ENCODE assay signal across 26 cellular contexts in genomic region chr20:24943196-24943595, GRCh38. TPM values are rescaled to one million over a fixed set of nuclear protein-coding genes. Genes with fewer than 3 reads are reported as not detected.
"Had no signal": no experiment of that assay in that cellular context is flagged by ENCODE, and none has a peak within 500 bp of the region (broad histone marks: within the 10 kb centered on the region; RNA-seq: fewer than 3 reads in every experiment).

No MANE protein-coding gene starts in this region.

- H3K4me1 ChIP-seq: SJCRH30 had no signal

- H3K4me3 Mint-ChIP-seq: activated CD4-positive, alpha-beta T cell treated with anti-CD3 and anti-CD28 coated beads for 36 hours; activated naive CD4-positive, alpha-beta T cell treated with anti-CD3 and anti-CD28 coated beads, Interleukin-2, amount 10 ng/mL, durations not matched to agents 7 days and 5 days; activated naive CD8-positive, alpha-beta T cell treated with anti-CD3 and anti-CD28 coated beads for 36 hours; activated T-helper 17 cell treated with anti-CD3 and anti-CD28 coated beads, Interleukin-2, amount 50 U/mL, for 72 hours had no signal

- H3K27me3 ChIP-seq: brain microvascular endothelial cell, cardiac muscle cell, SJCRH30 had no signal

- H3K27ac Mint-ChIP-seq: activated CD4-positive, alpha-beta T cell treated with anti-CD3 and anti-CD28 coated beads for 36 hours; activated naive CD4-positive, alpha-beta T cell treated with anti-CD3 and anti-CD28 coated beads, Interleukin-2, amount 10 ng/mL, durations not matched to agents 7 days and 5 days; activated naive CD8-positive, alpha-beta T cell treated with anti-CD3 and anti-CD28 coated beads for 36 hours; activated T-helper 17 cell treated with anti-CD3 and anti-CD28 coated beads, Interleukin-2, amount 50 U/mL, for 72 hours had no signal

- ATAC-seq: activated CD4-positive, alpha-beta T cell treated with anti-CD3 and anti-CD28 coated beads for 36 hours; activated T-helper 17 cell treated with anti-CD3 and anti-CD28 coated beads, Interleukin-2, amount 50 U/mL, for 72 hours; Panc1 had no signal

- H3K36me3 ChIP-seq: brain microvascular endothelial cell, cardiac muscle cell, SJCRH30 had no signal

- H3K9me3 ChIP-seq: SK-N-SH had no signal

- H3K27ac ChIP-seq: brain microvascular endothelial cell, cardiac muscle cell, SJCRH30, VCaP had no signal

- H3K27me3 Mint-ChIP-seq: activated naive CD4-positive, alpha-beta T cell treated with anti-CD3 and anti-CD28 coated beads, Interleukin-2, amount 10 ng/mL, durations not matched to agents 7 days and 5 days; activated naive CD8-positive, alpha-beta T cell treated with anti-CD3 and anti-CD28 coated beads for 36 hours; activated T-helper 17 cell treated with anti-CD3 and anti-CD28 coated beads, Interleukin-2, amount 50 U/mL, for 72 hours had no signal

- DNase-seq: activated CD4-positive, alpha-beta T cell treated with anti-CD3 and anti-CD28 coated beads for 36 hours; activated CD4-positive, alpha-beta T cell treated with anti-CD3 and anti-CD28 coated beads, Interleukin-2, amount 50 U/mL, for 1 hour; activated CD8-positive, alpha-beta memory T cell treated with anti-CD3 and anti-CD28 coated beads for 24 hours; activated gamma-delta T cell treated with Interleukin-2 at 50 U/mL for 16 hours; activated naive CD4-positive, alpha-beta T cell treated with anti-CD3 and anti-CD28 coated beads, Interleukin-2, amount 10 ng/mL, durations not matched to agents 7 days and 5 days; activated naive CD8-positive, alpha-beta T cell treated with anti-CD3 and anti-CD28 coated beads for 36 hours; brain microvascular endothelial cell; Kasumi-1; KBM-7; NCI-H1105 treated with DMSO at 0.1 percent for 48 hours; NCI-H1436 treated with DMSO at 0.1 percent for 48 hours; NCI-H187; NCI-H2081; NCI-H510A treated with DMSO at 0.1 percent for 48 hours; NCI-H69; NK-92 treated with Interleukin-12 subunit alpha and Interleukin-12 subunit beta, amount 100 ng/mL, for 24 hours; OCI-M1; Right ventricle myocardium superior; RPMI8226; SJCRH30; SK-N-SH; T-helper 1 cell had no signal

- H3K4me3 ChIP-seq: cardiac muscle cell, SJCRH30 had no signal

RNA-seq across cellular contexts. Expression of gene CST7, which starts 5.9 kb away (rescaled TPM):
- total RNA-seq: cardiac muscle cell, SJCRH30 had no signal
